ENCODE assay signal across 8 cellular contexts in genomic region chr1:229625893-229626831, GRCh38.
A peak's percentile ranks its signal among the peaks of the same experiment; 100 is the strongest.
DNase-seq lines count a peak whose midpoint lies in the region; ATAC-seq and TF ChIP-seq lines count a peak whose summit lies in the region.

Gene TAF5L (minus strand): TSS chr1:229626122. CDS start chr1:229614482, 11,640 bp downstream.
Gene URB2 (plus strand): TSS chr1:229626247. CDS start chr1:229627634, 1,387 bp downstream.

- DNase-seq in NCI-H1694 (lab: John Stamatoyannopoulos, UW) (peak; percentile 64), T-helper 9 cell (peak; percentile 73), astrocyte of the hippocampus (ENCODE audit: low read depth, low spot score) (peak; percentile 98), hippocampal formation (lab: John Stamatoyannopoulos, UW) (peak; percentile 84 to 86), retina (peak; percentile 88), OCI-M2 (lab: John Stamatoyannopoulos, UW; ENCODE audit: unreplicated experiment) (no peak)

- peak; percentile 92 for ATAC-seq in HG02798 (IDR thresholded peaks at IDR 0.05; ENCODE audit: poor library complexity, unreplicated experiment)

- peak; percentile 78 for TF ChIP-seq POLR2A in GM15510 (IDR thresholded peaks at IDR 0.05; ENCODE audit: borderline replicate concordance, extremely low read depth, insufficient read length)
